1 cellular context compared by ENCODE assay signal in the genomic region with DNA sequence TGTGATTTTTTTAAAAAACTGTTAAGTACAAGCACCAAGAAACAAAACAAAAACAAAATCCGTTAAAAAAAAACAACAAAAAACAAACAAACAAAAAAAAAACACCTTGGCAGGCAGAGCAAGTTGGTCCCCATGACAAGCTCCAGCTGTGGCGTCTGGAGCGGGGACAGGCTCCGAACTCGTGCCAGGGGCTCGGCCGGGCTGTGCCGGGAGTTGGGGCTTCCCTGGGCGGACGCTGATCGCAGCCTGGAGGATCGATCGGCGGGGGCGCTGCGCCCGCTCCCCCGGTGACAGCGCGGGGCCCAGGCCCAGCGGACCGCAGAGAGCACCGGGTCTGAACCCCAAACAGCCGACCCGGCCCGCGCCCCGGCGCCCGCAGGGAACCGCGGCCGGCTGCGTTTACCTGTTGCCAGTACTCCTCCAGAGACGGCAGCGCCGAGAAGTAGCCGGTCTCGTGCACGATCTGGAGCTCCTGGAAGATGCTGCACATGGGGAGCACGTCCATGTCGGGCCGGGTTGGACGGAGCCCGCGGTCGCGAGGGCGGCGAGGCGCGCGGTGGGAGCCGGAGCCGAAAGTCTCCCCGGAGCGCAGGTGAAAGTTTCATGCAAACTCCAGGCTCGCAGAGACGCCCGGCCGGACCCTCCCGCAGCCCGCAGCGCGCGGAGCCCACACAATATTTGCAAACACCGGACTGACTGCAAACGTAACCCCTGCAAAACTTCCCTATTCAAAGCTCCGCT.
TF ChIP-seq lines count a peak whose summit lies in the region.

Gene KLF6 (minus strand): TSS at position 700 of the 741 bp plus-strand sequence. CDS start 195 bp downstream, at position 505.

TF ChIP-seq in GM12878, 131 proteins besides CTCF, POLR2A, EP300 and RAD21 (continued from another document and continues in another):
- TF ChIP-seq JUND (IDR thresholded peaks at IDR 0.05; ENCODE audit: low read depth, low read length): no peak
- peak; percentile 41 for TF ChIP-seq SMAD1 (IDR thresholded peaks at IDR 0.05; ENCODE audit: low read depth, partially characterized antibody)
- TF ChIP-seq, protein P1, sequence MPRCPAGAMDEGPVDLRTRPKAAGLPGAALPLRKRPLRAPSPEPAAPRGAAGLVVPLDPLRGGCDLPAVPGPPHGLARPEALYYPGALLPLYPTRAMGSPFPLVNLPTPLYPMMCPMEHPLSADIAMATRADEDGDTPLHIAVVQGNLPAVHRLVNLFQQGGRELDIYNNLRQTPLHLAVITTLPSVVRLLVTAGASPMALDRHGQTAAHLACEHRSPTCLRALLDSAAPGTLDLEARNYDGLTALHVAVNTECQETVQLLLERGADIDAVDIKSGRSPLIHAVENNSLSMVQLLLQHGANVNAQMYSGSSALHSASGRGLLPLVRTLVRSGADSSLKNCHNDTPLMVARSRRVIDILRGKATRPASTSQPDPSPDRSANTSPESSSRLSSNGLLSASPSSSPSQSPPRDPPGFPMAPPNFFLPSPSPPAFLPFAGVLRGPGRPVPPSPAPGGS (IDR thresholded peaks at IDR 0.05; ENCODE audit: borderline replicate concordance, insufficient read depth, low read depth, low read length, poor library complexity, severe bottlenecking): peak; percentile 36
- peak; percentile 14 for TF ChIP-seq CREM (IDR thresholded peaks at IDR 0.05; ENCODE audit: low read depth)
- TF ChIP-seq CHD2 (IDR thresholded peaks at IDR 0.05; ENCODE audit: borderline replicate concordance, low read depth, low read length): no peak
- peak; percentile 51 for TF ChIP-seq TCF12 (IDR thresholded peaks at IDR 0.05; ENCODE audit: low read depth, low read length)
- TF ChIP-seq CEBPZ (IDR thresholded peaks at IDR 0.05; ENCODE audit: low read depth, low read length): no peak
- no peak for TF ChIP-seq ZNF274 (IDR thresholded peaks at IDR 0.05; ENCODE audit: insufficient read depth, insufficient read length)
- peak; percentile 8; the same call in 1 of the 2 replicates for TF ChIP-seq RUNX3 (IDR thresholded peaks at IDR 0.05; ENCODE audit: low read length)
- peak; percentile 52 for TF ChIP-seq MXI1 (IDR thresholded peaks at IDR 0.05; ENCODE audit: low read depth, low read length)
- TF ChIP-seq GATAD2B (conservative IDR thresholded peaks at IDR 0.05; ENCODE audit: low read depth): peak; percentile 83
- no peak for TF ChIP-seq NR2C2 (IDR thresholded peaks at IDR 0.05; ENCODE audit: borderline replicate concordance, control insufficient read depth, insufficient read length, low read depth)
- TF ChIP-seq CBX3 (IDR thresholded peaks at IDR 0.05; ENCODE audit: borderline replicate concordance, low read depth): no peak
- no peak for TF ChIP-seq RB1 (IDR thresholded peaks at IDR 0.05; ENCODE audit: borderline replicate concordance)
- TF ChIP-seq TAF1 (IDR thresholded peaks at IDR 0.05; ENCODE audit: borderline replicate concordance, low read depth, low read length): peak; percentile 80
- TF ChIP-seq SMARCA5 (IDR thresholded peaks at IDR 0.05): 0 out of 2 replicates have a peak, but pooled peaks have one; percentile 21
- TF ChIP-seq, protein P2, sequence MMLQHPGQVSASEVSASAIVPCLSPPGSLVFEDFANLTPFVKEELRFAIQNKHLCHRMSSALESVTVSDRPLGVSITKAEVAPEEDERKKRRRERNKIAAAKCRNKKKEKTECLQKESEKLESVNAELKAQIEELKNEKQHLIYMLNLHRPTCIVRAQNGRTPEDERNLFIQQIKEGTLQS (IDR thresholded peaks at IDR 0.05; ENCODE audit: borderline replicate concordance, extremely low read depth, low read depth, low read length): no peak
- TF ChIP-seq ETV6 (conservative IDR thresholded peaks at IDR 0.05 in 1 of 2, IDR thresholded peaks at IDR 0.05 in 1 of 2; ENCODE audit: borderline replicate concordance in 1 of 2, low read depth in 1 of 2): no peak
- TF ChIP-seq BCL11A (IDR thresholded peaks at IDR 0.05; ENCODE audit: low read depth, low read length): no peak
- no peak; the same call in 1 of the 2 replicates for TF ChIP-seq NR2F1 (conservative IDR thresholded peaks at IDR 0.05)
- TF ChIP-seq IKZF2 (IDR thresholded peaks at IDR 0.05): 0 out of 4 replicates have a peak, but pooled peaks have one; percentile 18 to 29
- TF ChIP-seq, protein P3, sequence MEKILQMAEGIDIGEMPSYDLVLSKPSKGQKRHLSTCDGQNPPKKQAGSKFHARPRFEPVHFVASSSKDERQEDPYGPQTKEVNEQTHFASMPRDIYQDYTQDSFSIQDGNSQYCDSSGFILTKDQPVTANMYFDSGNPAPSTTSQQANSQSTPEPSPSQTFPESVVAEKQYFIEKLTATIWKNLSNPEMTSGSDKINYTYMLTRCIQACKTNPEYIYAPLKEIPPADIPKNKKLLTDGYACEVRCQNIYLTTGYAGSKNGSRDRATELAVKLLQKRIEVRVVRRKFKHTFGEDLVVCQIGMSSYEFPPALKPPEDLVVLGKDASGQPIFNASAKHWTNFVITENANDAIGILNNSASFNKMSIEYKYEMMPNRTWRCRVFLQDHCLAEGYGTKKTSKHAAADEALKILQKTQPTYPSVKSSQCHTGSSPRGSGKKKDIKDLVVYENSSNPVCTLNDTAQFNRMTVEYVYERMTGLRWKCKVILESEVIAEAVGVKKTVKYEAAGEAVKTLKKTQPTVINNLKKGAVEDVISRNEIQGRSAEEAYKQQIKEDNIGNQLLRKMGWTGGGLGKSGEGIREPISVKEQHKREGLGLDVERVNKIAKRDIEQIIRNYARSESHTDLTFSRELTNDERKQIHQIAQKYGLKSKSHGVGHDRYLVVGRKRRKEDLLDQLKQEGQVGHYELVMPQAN (conservative IDR thresholded peaks at IDR 0.05): peak; percentile 89
- TF ChIP-seq IRF4 (IDR thresholded peaks at IDR 0.05; ENCODE audit: low read depth, low read length): no peak
- no peak for TF ChIP-seq SUPT20H (IDR thresholded peaks at IDR 0.05; ENCODE audit: borderline replicate concordance, control insufficient read depth, low read depth, low read length)
- TF ChIP-seq ELK1 (IDR thresholded peaks at IDR 0.05; ENCODE audit: low read depth, low read length): no peak
- TF ChIP-seq USF1 (IDR thresholded peaks at IDR 0.05; ENCODE audit: borderline replicate concordance, extremely low read length, insufficient read depth, low read depth, low read length): no peak
- TF ChIP-seq ZBTB4 (CRISPR knock-in tag; IDR thresholded peaks at IDR 0.05): no peak
- TF ChIP-seq POLR2AphosphoS5 (IDR thresholded peaks at IDR 0.05; ENCODE audit: low read length): peak; percentile 97
- TF ChIP-seq SIX5 (IDR thresholded peaks at IDR 0.05; ENCODE audit: low read depth, low read length, severe bottlenecking): no peak
- no peak for TF ChIP-seq RAD51 (IDR thresholded peaks at IDR 0.05)
- TF ChIP-seq JUNB (IDR thresholded peaks at IDR 0.05): no peak
- no peak for TF ChIP-seq FOS (IDR thresholded peaks at IDR 0.05; ENCODE audit: borderline replicate concordance, extremely low read depth, insufficient read length)
- TF ChIP-seq TCF3 (IDR thresholded peaks at IDR 0.05; ENCODE audit: borderline replicate concordance, insufficient read depth, low read depth, low read length): 0 out of 2 replicates have a peak, but pooled peaks have one; percentile 62
- TF ChIP-seq TCF7 (IDR thresholded peaks at IDR 0.05; ENCODE audit: borderline replicate concordance): no peak
- peak; percentile 34; the same call in 1 of the 2 replicates for TF ChIP-seq SIN3A (IDR thresholded peaks at IDR 0.05; ENCODE audit: low read depth, low read length)
- 0 out of 2 replicates have a peak, but pooled peaks have one; percentile 14 for TF ChIP-seq TBL1XR1 (IDR thresholded peaks at IDR 0.05; ENCODE audit: low read depth, low read length)
- no peak for TF ChIP-seq NR2C1 (IDR thresholded peaks at IDR 0.05)
- 0 out of 2 replicates have a peak, but pooled peaks have one; percentile 47 for TF ChIP-seq ZNF217 (IDR thresholded peaks at IDR 0.05)
- peak; percentile 74 for TF ChIP-seq SMAD5 (IDR thresholded peaks at IDR 0.05; ENCODE audit: low read depth)
- no peak for TF ChIP-seq MEF2B (IDR thresholded peaks at IDR 0.05; ENCODE audit: partially characterized antibody, poor library complexity, severe bottlenecking)
- TF ChIP-seq ZNF384 (IDR thresholded peaks at IDR 0.05; ENCODE audit: borderline replicate concordance, low read depth, low read length): no peak
- peak in 1 of 2 experiments; percentile 78; a peak in 2 of 4 replicates for TF ChIP-seq BHLHE40 (IDR thresholded peaks at IDR 0.05; ENCODE audit: borderline replicate concordance in 1 of 2, low read depth in 2 of 2, low read length in 1 of 2)
- TF ChIP-seq ZBED1 (IDR thresholded peaks at IDR 0.05; ENCODE audit: borderline replicate concordance): no peak
- TF ChIP-seq ZNF592 (IDR thresholded peaks at IDR 0.05): no peak
